In genomic region chr7:30896041-30896440, GRCh38 we compare ENCODE assay signal across 23 cellular contexts. TPM values are rescaled to one million over a fixed set of nuclear protein-coding genes. Genes with fewer than 3 reads are reported as not detected.
DNase-seq lines count a peak whose midpoint lies in the region; ATAC-seq lines count a peak whose summit lies in the region.
"Had no signal": no experiment of that assay in that cellular context is flagged by ENCODE, and none has a peak within 500 bp of the region (broad histone marks: within the 10 kb centered on the region; RNA-seq: fewer than 3 reads in every experiment).

No MANE protein-coding gene starts in this region.

- H3K27ac Mint-ChIP-seq in activated naive CD8-positive, alpha-beta T cell treated with anti-CD3 and anti-CD28 coated beads for 36 hours, result no peak overlapping the region
- H3K27ac Mint-ChIP-seq: activated B cell treated with CpG ODN at 0.5 μM for 24 hours; activated naive CD8-positive, alpha-beta T cell treated with anti-CD3 and anti-CD28 coated beads, Interleukin-2, amount 10 ng/mL, durations not matched to agents 7 days and 5 days; effector memory CD8-positive, alpha-beta T cell; nephron progenitor cell had no signal

- H3K27me3 Mint-ChIP-seq in activated naive CD8-positive, alpha-beta T cell treated with anti-CD3 and anti-CD28 coated beads for 36 hours, result no peaks in the 10 kb centered on the region

- ATAC-seq in left lobe of liver, result peak; percentile 27
- ATAC-seq: effector memory CD8-positive, alpha-beta T cell had no signal

- H3K36me3 Mint-ChIP-seq in activated naive CD8-positive, alpha-beta T cell treated with anti-CD3 and anti-CD28 coated beads for 36 hours, result peaks cover 2% of the 10 kb centered on the region
- H3K36me3 Mint-ChIP-seq: activated naive CD8-positive, alpha-beta T cell treated with anti-CD3 and anti-CD28 coated beads, Interleukin-2, amount 10 ng/mL, durations not matched to agents 7 days and 5 days; brain; CD4-positive, alpha-beta memory T cell had no signal

- H3K9me3 Mint-ChIP-seq in activated naive CD8-positive, alpha-beta T cell treated with anti-CD3 and anti-CD28 coated beads for 36 hours, result peaks cover 5% of the 10 kb centered on the region
- H3K9me3 Mint-ChIP-seq: activated naive CD8-positive, alpha-beta T cell treated with anti-CD3 and anti-CD28 coated beads, Interleukin-2, amount 10 ng/mL, durations not matched to agents 7 days and 5 days; effector memory CD8-positive, alpha-beta T cell had no signal

- no peak overlapping the region for H3K4me3 Mint-ChIP-seq in activated naive CD8-positive, alpha-beta T cell treated with anti-CD3 and anti-CD28 coated beads for 36 hours
- H3K4me3 Mint-ChIP-seq: activated B cell treated with CpG ODN at 0.5 μM for 24 hours; activated naive CD8-positive, alpha-beta T cell treated with anti-CD3 and anti-CD28 coated beads, Interleukin-2, amount 10 ng/mL, durations not matched to agents 7 days and 5 days; brain; CD4-positive, alpha-beta memory T cell; effector memory CD8-positive, alpha-beta T cell; nephron progenitor cell had no signal

- DNase-seq in ELF-1 (ENCODE audit: low read depth, low spot score) (peak; percentile 58), amniotic epithelial cell (ENCODE audit: low read depth) (peak; percentile 88), left lobe of liver (ENCODE audit: low spot score) (no peak), putamen (ENCODE audit: low spot score) (peak; percentile 64), hypothalamus (lab: John Stamatoyannopoulos, UW) (no peak), amniotic stem cell (lab: John Stamatoyannopoulos, UW) (no peak), HuH-7.5 (ENCODE audit: low spot score) (no peak)
- no peak for DNase-seq in activated naive CD8-positive, alpha-beta T cell treated with anti-CD3 and anti-CD28 coated beads for 36 hours
- DNase-seq: activated B cell treated with CpG ODN at 0.5 μM for 24 hours; activated CD4-positive, alpha-beta T cell treated with anti-CD3 and anti-CD28 coated beads, Interleukin-2, amount 50 U/mL, for 48 hours; activated CD8-positive, alpha-beta memory T cell treated with anti-CD3 and anti-CD28 coated beads, Interleukin-2, amount 50 U/mL, for 48 hours; activated naive CD8-positive, alpha-beta T cell treated with anti-CD3 and anti-CD28 coated beads, Interleukin-2, amount 10 ng/mL, durations not matched to agents 7 days and 5 days; CD4-positive, alpha-beta memory T cell; effector memory CD8-positive, alpha-beta T cell; esophagus squamous epithelium; kidney glomerular epithelial cell; NCI-H1092; NCI-H2029 treated with DMSO at 0.1 percent for 48 hours; nephron progenitor cell; stimulated activated CD4-positive, alpha-beta T cell treated with anti-CD3 and anti-CD28 coated beads, Interleukin-2, amount 100 ng/mL, for 48 hours; stimulated activated naive CD4-positive, alpha-beta T cell treated with Interleukin-2 at 50 U/mL for 16 hours; T1000 had no signal

- H3K4me1 Mint-ChIP-seq in activated naive CD8-positive, alpha-beta T cell treated with anti-CD3 and anti-CD28 coated beads for 36 hours, result no peaks in the 10 kb centered on the region
- H3K4me1 Mint-ChIP-seq: activated B cell treated with CpG ODN at 0.5 μM for 24 hours; activated naive CD8-positive, alpha-beta T cell treated with anti-CD3 and anti-CD28 coated beads, Interleukin-2, amount 10 ng/mL, durations not matched to agents 7 days and 5 days; CD4-positive, alpha-beta memory T cell had no signal

RNA-seq across cellular contexts. Expression of gene AQP1, which starts 15.6 kb away (rescaled TPM):
- 16.6 TPM for total RNA-seq in left lobe of liver
- total RNA-seq in activated naive CD8-positive, alpha-beta T cell treated with anti-CD3 and anti-CD28 coated beads for 36 hours, result under 1 TPM; 0.10 TPM
- total RNA-seq: CD4-positive, alpha-beta memory T cell had no signal

Comparison
In these comparisons a context has a peak if more than half of its experiments do, and no peak if none do; other contexts are left out.
1. DNase-seq: peak in ELF-1 (single experiment), amniotic epithelial cell (single experiment) and putamen (single experiment); none in left lobe of liver (single experiment), hypothalamus (0 of 51), amniotic stem cell (single experiment), HuH-7.5 (single experiment) and activated naive CD8-positive, alpha-beta T cell treated with anti-CD3 and anti-CD28 coated beads for 36 hours (single experiment).
2. RNA of gene AQP1, which starts 15.6 kb away (total RNA-seq): 16.6 TPM in left lobe of liver (single experiment); 0.10 TPM in activated naive CD8-positive, alpha-beta T cell treated with anti-CD3 and anti-CD28 coated beads for 36 hours; every median in the first group is over 10 times any median in the second.